ENCODE assay signal across 13 cellular contexts in the genomic region with DNA sequence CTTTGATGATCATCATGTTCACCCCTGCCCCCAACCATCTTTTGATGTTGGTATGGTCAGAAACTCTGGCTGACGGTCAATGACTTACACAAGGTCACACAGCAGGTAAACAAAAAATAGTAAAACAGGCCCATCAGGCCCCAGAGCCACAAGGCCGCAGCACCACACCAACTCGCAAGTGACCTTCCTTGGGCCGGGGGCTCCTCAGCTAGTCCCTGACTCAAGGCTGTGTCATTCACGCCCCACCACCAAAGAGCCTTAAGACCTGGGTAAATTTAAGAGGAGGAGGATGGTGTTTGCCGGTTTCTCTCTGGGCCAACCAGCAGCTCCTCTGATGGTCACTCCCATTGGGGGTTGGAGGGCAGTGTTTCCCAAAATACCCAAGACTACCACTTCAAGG.
"Had no signal": no experiment of that assay in that cellular context is flagged by ENCODE, and none has a peak within 500 bp of the region (broad histone marks: within the 10 kb centered on the region; RNA-seq: fewer than 3 reads in every experiment).

No MANE protein-coding gene starts in this region.

- H3K9me3 Mint-ChIP-seq: activated B cell treated with CpG ODN at 0.5 μM for 24 hours; activated CD4-positive, alpha-beta T cell treated with anti-CD3 and anti-CD28 coated beads, Interleukin-2, amount 10 ng/mL, durations not matched to agents 24 days and 14 days; activated naive CD4-positive, alpha-beta T cell treated with anti-CD3 and anti-CD28 coated beads for 36 hours; mesothelial cell of epicardium had no signal

- H3K4me1 Mint-ChIP-seq: mesothelial cell of epicardium had no signal

- H3K27me3 ChIP-seq: body of pancreas, hepatocyte, pancreas, uterus had no signal

- H3K4me3 ChIP-seq: body of pancreas, hepatocyte, pancreas, skin epidermis, uterus had no signal

- DNase-seq: activated B cell treated with CpG ODN at 0.5 μM for 24 hours; activated CD4-positive, alpha-beta T cell treated with anti-CD3 and anti-CD28 coated beads, Interleukin-2, amount 10 ng/mL, durations not matched to agents 24 days and 14 days; activated naive CD4-positive, alpha-beta T cell treated with anti-CD3 and anti-CD28 coated beads for 36 hours; amniotic stem cell; body of pancreas; central memory CD4-positive, alpha-beta T cell; effector memory CD4-positive, alpha-beta T cell; pancreas; stimulated activated CD4-positive, alpha-beta T cell treated with anti-CD3 and anti-CD28 coated beads, Interleukin-4, amount 100 ng/mL, for 4 hours; uterus had no signal

- ATAC-seq: body of pancreas had no signal

- H3K4me1 ChIP-seq: pancreas, uterus had no signal

- H3K27ac Mint-ChIP-seq: activated B cell treated with CpG ODN at 0.5 μM for 24 hours; activated CD4-positive, alpha-beta T cell treated with anti-CD3 and anti-CD28 coated beads, Interleukin-2, amount 10 ng/mL, durations not matched to agents 24 days and 14 days; activated naive CD4-positive, alpha-beta T cell treated with anti-CD3 and anti-CD28 coated beads for 36 hours; mesothelial cell of epicardium had no signal

- H3K36me3 ChIP-seq: uterus had no signal

- H3K27me3 Mint-ChIP-seq: activated B cell treated with CpG ODN at 0.5 μM for 24 hours; activated CD4-positive, alpha-beta T cell treated with anti-CD3 and anti-CD28 coated beads, Interleukin-2, amount 10 ng/mL, durations not matched to agents 24 days and 14 days had no signal

- H3K9me3 ChIP-seq: body of pancreas, pancreas, uterus had no signal

- FAIRE-seq: pancreas had no signal

- H3K27ac ChIP-seq: body of pancreas, hepatocyte, pancreas, skin epidermis, uterus had no signal

- H3K4me3 Mint-ChIP-seq: activated B cell treated with CpG ODN at 0.5 μM for 24 hours; activated CD4-positive, alpha-beta T cell treated with anti-CD3 and anti-CD28 coated beads, Interleukin-2, amount 10 ng/mL, durations not matched to agents 24 days and 14 days; activated naive CD4-positive, alpha-beta T cell treated with anti-CD3 and anti-CD28 coated beads for 36 hours; mesothelial cell of epicardium had no signal
